Comparison of ENCODE assay signal across 1 cellular context in the genomic region with DNA sequence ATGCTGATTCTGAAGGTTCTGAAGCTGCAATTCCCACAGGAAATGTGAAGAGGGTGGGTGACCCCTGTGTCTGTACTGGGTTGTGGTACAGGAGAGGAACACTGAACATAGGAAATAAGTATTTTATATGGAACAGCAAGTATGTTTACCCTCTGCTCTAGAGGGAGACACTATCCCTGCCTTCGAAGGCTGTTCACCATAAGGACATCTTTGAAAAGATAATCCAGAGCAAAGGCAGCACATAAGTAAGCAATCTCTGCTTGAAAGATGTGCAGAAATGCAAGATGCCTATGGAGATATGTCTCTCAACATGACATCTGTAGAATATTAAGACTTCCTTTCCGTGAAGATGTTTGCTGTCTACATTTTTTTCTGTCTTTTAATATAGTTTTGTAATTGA.
TF ChIP-seq lines count a peak whose summit lies in the region.

No MANE protein-coding gene starts in this region.

TF ChIP-seq in GM23338, 12 proteins besides CTCF, POLR2A, EP300 and RAD21 (continued from another document):
- TF ChIP-seq, protein P1, sequence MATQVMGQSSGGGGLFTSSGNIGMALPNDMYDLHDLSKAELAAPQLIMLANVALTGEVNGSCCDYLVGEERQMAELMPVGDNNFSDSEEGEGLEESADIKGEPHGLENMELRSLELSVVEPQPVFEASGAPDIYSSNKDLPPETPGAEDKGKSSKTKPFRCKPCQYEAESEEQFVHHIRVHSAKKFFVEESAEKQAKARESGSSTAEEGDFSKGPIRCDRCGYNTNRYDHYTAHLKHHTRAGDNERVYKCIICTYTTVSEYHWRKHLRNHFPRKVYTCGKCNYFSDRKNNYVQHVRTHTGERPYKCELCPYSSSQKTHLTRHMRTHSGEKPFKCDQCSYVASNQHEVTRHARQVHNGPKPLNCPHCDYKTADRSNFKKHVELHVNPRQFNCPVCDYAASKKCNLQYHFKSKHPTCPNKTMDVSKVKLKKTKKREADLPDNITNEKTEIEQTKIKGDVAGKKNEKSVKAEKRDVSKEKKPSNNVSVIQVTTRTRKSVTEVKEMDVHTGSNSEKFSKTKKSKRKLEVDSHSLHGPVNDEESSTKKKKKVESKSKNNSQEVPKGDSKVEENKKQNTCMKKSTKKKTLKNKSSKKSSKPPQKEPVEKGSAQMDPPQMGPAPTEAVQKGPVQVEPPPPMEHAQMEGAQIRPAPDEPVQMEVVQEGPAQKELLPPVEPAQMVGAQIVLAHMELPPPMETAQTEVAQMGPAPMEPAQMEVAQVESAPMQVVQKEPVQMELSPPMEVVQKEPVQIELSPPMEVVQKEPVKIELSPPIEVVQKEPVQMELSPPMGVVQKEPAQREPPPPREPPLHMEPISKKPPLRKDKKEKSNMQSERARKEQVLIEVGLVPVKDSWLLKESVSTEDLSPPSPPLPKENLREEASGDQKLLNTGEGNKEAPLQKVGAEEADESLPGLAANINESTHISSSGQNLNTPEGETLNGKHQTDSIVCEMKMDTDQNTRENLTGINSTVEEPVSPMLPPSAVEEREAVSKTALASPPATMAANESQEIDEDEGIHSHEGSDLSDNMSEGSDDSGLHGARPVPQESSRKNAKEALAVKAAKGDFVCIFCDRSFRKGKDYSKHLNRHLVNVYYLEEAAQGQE (IDR thresholded peaks at IDR 0.05; ENCODE audit: unreplicated experiment), result no peak
- no peak for TF ChIP-seq POLR2AphosphoS5 (IDR thresholded peaks at IDR 0.05; ENCODE audit: low read depth)
- no peak for TF ChIP-seq JUNB (IDR thresholded peaks at IDR 0.05; ENCODE audit: unreplicated experiment)
- TF ChIP-seq EZH2 (IDR thresholded peaks at IDR 0.05; ENCODE audit: low read depth, unreplicated experiment), result no peak
- no peak for TF ChIP-seq STAT1 (IDR thresholded peaks at IDR 0.05; ENCODE audit: unreplicated experiment)
- TF ChIP-seq, protein P2, sequence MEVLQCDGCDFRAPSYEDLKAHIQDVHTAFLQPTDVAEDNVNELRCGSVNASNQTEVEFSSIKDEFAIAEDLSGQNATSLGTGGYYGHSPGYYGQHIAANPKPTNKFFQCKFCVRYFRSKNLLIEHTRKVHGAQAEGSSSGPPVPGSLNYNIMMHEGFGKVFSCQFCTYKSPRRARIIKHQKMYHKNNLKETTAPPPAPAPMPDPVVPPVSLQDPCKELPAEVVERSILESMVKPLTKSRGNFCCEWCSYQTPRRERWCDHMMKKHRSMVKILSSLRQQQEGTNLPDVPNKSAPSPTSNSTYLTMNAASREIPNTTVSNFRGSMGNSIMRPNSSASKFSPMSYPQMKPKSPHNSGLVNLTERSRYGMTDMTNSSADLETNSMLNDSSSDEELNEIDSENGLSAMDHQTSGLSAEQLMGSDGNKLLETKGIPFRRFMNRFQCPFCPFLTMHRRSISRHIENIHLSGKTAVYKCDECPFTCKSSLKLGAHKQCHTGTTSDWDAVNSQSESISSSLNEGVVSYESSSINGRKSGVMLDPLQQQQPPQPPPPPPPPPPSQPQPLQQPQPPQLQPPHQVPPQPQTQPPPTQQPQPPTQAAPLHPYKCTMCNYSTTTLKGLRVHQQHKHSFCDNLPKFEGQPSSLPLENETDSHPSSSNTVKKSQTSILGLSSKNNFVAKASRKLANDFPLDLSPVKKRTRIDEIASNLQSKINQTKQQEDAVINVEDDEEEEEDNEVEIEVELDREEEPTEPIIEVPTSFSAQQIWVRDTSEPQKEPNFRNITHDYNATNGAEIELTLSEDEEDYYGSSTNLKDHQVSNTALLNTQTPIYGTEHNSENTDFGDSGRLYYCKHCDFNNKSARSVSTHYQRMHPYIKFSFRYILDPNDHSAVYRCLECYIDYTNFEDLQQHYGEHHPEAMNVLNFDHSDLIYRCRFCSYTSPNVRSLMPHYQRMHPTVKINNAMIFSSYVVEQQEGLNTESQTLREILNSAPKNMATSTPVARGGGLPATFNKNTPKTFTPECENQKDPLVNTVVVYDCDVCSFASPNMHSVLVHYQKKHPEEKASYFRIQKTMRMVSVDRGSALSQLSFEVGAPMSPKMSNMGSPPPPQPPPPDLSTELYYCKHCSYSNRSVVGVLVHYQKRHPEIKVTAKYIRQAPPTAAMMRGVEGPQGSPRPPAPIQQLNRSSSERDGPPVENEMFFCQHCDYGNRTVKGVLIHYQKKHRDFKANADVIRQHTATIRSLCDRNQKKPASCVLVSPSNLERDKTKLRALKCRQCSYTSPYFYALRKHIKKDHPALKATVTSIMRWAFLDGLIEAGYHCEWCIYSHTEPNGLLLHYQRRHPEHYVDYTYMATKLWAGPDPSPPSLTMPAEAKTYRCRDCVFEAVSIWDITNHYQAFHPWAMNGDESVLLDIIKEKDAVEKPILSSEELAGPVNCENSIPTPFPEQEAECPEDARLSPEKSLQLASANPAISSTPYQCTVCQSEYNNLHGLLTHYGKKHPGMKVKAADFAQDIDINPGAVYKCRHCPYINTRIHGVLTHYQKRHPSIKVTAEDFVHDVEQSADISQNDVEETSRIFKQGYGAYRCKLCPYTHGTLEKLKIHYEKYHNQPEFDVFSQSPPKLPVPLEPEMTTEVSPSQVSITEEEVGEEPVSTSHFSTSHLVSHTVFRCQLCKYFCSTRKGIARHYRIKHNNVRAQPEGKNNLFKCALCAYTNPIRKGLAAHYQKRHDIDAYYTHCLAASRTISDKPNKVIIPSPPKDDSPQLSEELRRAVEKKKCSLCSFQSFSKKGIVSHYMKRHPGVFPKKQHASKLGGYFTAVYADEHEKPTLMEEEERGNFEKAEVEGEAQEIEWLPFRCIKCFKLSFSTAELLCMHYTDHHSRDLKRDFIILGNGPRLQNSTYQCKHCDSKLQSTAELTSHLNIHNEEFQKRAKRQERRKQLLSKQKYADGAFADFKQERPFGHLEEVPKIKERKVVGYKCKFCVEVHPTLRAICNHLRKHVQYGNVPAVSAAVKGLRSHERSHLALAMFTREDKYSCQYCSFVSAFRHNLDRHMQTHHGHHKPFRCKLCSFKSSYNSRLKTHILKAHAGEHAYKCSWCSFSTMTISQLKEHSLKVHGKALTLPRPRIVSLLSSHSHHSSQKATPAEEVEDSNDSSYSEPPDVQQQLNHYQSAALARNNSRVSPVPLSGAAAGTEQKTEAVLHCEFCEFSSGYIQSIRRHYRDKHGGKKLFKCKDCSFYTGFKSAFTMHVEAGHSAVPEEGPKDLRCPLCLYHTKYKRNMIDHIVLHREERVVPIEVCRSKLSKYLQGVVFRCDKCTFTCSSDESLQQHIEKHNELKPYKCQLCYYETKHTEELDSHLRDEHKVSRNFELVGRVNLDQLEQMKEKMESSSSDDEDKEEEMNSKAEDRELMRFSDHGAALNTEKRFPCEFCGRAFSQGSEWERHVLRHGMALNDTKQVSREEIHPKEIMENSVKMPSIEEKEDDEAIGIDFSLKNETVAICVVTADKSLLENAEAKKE (CRISPR knock-in tag; IDR thresholded peaks at IDR 0.05), result no peak
